ENCODE assay signal across 8 cellular contexts in the genomic region with DNA sequence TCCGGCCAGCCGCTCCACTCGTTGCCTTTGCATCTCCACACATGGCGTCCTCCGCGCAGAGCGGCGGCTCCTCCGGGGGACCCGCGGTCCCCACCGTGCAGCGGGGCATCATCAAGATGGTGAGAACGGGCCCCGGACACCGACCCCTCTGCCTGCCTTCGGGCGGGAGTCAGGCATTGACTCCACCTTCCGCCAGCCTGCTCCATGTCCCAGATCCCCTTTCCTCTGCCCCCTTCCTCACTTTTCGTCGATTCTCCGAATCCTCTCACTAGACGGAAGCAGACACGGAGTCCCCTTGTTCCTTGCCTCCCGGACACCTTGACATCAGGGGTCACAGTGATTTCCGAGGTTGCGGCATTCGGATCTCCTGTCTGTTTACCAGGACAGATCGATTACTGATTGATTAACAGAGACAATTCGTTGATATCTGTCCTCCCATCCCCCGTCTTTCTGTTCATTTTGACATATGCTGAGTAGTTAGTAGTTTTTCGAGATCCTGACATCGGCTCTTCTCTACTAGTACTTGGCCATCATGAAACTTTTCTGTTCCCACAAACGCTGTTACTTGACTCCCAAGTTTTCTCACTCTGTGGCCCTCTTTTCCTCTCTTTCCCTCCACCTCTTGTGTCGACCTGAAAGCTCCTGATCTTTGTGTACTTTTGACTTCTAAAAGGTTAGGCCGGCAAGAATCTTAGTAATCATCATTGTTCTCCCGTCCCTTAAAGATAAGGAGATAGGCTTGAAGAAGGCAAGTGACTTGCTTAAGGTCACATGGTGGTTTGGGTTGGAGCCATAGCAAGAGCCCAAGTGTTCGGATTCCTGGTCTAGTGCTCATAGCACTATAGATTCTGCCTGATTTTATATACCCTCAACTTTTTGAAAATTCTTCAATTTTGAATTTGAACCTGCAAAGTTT. TPM values are rescaled to one million over a fixed set of nuclear protein-coding genes. Genes with fewer than 3 reads are reported as not detected.
DNase-seq lines count a peak whose midpoint lies in the region; ATAC-seq and TF ChIP-seq lines count a peak whose summit lies in the region.

No MANE protein-coding gene starts in this region.

- H3K27me3 ChIP-seq in Peyer's patch = no peaks in the 10 kb centered on the region
- H3K27me3 ChIP-seq in effector memory CD4-positive, alpha-beta T cell (replicated peaks; ENCODE audit: control insufficient read depth, insufficient read depth, low read length, poor library complexity, severe bottlenecking) = no peaks in the 10 kb centered on the region

- peaks cover 50 to 64% of the 10 kb centered on the region in 2 donors for H3K4me1 Mint-ChIP-seq in natural killer cell

- DNase-seq in HEK293T (ENCODE audit: extremely low spot score) = no peak
- no peak for DNase-seq in Peyer's patch
- DNase-seq in effector memory CD4-positive, alpha-beta T cell = no peak
- no peak for DNase-seq in natural killer cell
- DNase-seq in KG1 (lab: John Stamatoyannopoulos, UW) = no peak
- DNase-seq in DMS79 (lab: John Stamatoyannopoulos, UW) = no peak
- DNase-seq in NCI-H524 treated with DMSO at 0.1 percent for 48 hours (lab: John Stamatoyannopoulos, UW) = no peak

- H3K27me3 Mint-ChIP-seq in natural killer cell (ENCODE audit: low read depth in 2 of 2) = peaks cover 0 to under 1% of the 10 kb centered on the region in 2 donors

- H3K27ac ChIP-seq in Peyer's patch = peak overlapping the region; percentile 69 to 96 (median 90)
- H3K27ac ChIP-seq in effector memory CD4-positive, alpha-beta T cell (ENCODE audit: insufficient read depth, low read length, poor library complexity, severe bottlenecking) = peak overlapping the region; percentile 77

- peak overlapping the region; percentile 68 to 88 (median 78) for H3K4me3 ChIP-seq in Peyer's patch
- H3K4me3 ChIP-seq in effector memory CD4-positive, alpha-beta T cell (ENCODE audit: insufficient read depth, low read depth, low read length, poor library complexity, severe bottlenecking) = peak overlapping the region; percentile 87

- H3K27ac Mint-ChIP-seq in natural killer cell = no peak overlapping the region

- TF ChIP-seq CTCF in Peyer's patch (IDR thresholded peaks at IDR 0.05) (no peak), natural killer cell (IDR thresholded peaks at IDR 0.05) (no peak)

- H3K4me1 ChIP-seq in Peyer's patch = peaks cover 0 to 16% (median 6%) of the 10 kb centered on the region in 4 donors
- H3K4me1 ChIP-seq in effector memory CD4-positive, alpha-beta T cell (ENCODE audit: control insufficient read depth, insufficient read depth, low read length, poor library complexity, severe bottlenecking) = peaks cover 13% of the 10 kb centered on the region

- POLR2A ChIA-PET in HEK293T (lab: Yijun Ruan, JAX) = no interaction called here

- intact Hi-C loops in natural killer cell (cut with micrococcal nuclease) = no loop called here

- CTCF ChIA-PET in HEK293T (lab: Yijun Ruan, JAX) = no interaction called here

- H3K36me3 Mint-ChIP-seq in natural killer cell = no peaks in the 10 kb centered on the region

- H3K9me3 Mint-ChIP-seq in natural killer cell = no peaks in the 10 kb centered on the region

- peaks cover 0 to 5% (median 0%) of the 10 kb centered on the region in 3 donors for H3K36me3 ChIP-seq in Peyer's patch
- no peaks in the 10 kb centered on the region for H3K36me3 ChIP-seq in effector memory CD4-positive, alpha-beta T cell (ENCODE audit: control insufficient read depth, insufficient read depth, low read length)

- TF ChIP-seq POLR2A in Peyer's patch (IDR thresholded peaks at IDR 0.05) = no peak

- H3K4me3 Mint-ChIP-seq in natural killer cell = peak overlapping the region; percentile 99

- ATAC-seq in GM18498 (IDR thresholded peaks at IDR 0.05; ENCODE audit: unreplicated experiment) (peak; percentile 21), natural killer cell (peak; percentile 19 to 21 (median 20))

- no peaks in the 10 kb centered on the region for H3K9me3 ChIP-seq in Peyer's patch
- no peaks in the 10 kb centered on the region for H3K9me3 ChIP-seq in effector memory CD4-positive, alpha-beta T cell (ENCODE audit: control insufficient read depth, low read length)

TF ChIP-seq in HEK293T, 16 proteins besides CTCF, POLR2A, EP300 and RAD21:
- TF ChIP-seq NFRKB (IDR thresholded peaks at IDR 0.05) = no peak
- no peak for TF ChIP-seq SUZ12 (IDR thresholded peaks at IDR 0.05)
- peak; percentile 71 for TF ChIP-seq L3MBTL2 (conservative IDR thresholded peaks at IDR 0.05)
- no peak for TF ChIP-seq SP1 (IDR thresholded peaks at IDR 0.05)
- TF ChIP-seq FOXM1 (IDR thresholded peaks at IDR 0.05; ENCODE audit: borderline replicate concordance) = no peak

RNA-seq across cellular contexts. Expression of gene SND1, which starts 0.6 kb away (rescaled TPM):
- total RNA-seq in Peyer's patch (100 to 1,000 TPM in 1 of 4 donors, 10 to 100 TPM in 3; 55.5 to 305 (median 80.1) TPM), natural killer cell (100 to 1,000 TPM; 149 to 188 (median 149) TPM)

RNA-seq across cellular contexts. Expression of gene PAX4, which starts 34.6 kb away (rescaled TPM):
- total RNA-seq in Peyer's patch = 1 to 10 TPM in 1 of 4 donors, under 1 TPM in 1, not detected in 2; 0.53 to 1.3 TPM
- total RNA-seq in natural killer cell = not detected

RNA-seq across cellular contexts. Expression of gene FSCN3, which starts 59.1 kb away (rescaled TPM):
- total RNA-seq in Peyer's patch = 1 to 10 TPM in 2 of 4 donors, not detected in 2; 1.7 to 3.3 TPM
- total RNA-seq in natural killer cell = 1 to 10 TPM; 2.5 to 5.3 (median 3.8) TPM
